ENCODE assay signal across 22 cellular contexts in the genomic region with DNA sequence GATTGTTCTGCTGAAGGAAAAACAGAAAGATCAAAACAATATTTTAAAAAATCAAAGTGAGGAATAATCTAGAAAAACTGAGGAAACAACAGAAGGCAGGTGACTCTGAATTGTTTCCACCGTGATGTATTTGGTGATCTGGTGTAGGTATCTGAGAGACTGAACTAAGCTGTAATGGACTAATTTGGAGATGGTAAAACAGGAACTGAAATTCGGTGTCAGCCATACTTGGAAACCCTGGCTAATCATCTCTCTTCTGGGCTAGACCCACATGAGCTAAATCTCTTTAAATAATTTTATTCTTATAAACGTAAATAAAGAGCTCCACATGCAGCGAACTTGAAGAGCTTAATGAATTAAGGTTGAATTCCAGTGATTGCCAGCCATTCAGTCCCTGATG.
A peak's percentile ranks its signal among the peaks of the same experiment; 100 is the strongest.
DNase-seq lines count a peak whose midpoint lies in the region; ATAC-seq and TF ChIP-seq lines count a peak whose summit lies in the region.
"Had no signal": no experiment of that assay in that cellular context is flagged by ENCODE, and none has a peak within 500 bp of the region (broad histone marks: within the 10 kb centered on the region; RNA-seq: fewer than 3 reads in every experiment).

No MANE protein-coding gene starts in this region.

- H3K4me3 ChIP-seq in GM12865 (ENCODE audit: low read depth, low read length) (no peak overlapping the region), HAP-1 (no peak overlapping the region), prostate gland (no peak overlapping the region)
- H3K4me3 ChIP-seq: A549, hepatocyte, right atrium auricular region had no signal

- DNase-seq in GM12865 (ENCODE audit: low read depth): peak; percentile 0
- peak; percentile 47 for DNase-seq in NAMALWA (ENCODE audit: low spot score)
- DNase-seq in activated T-cell treated with anti-CD3 and anti-CD28 coated beads for 4 hours: no peak
- DNase-seq in HAP-1 (ENCODE audit: low spot score in 2 of 2): no peak
- DNase-seq in prostate gland (ENCODE audit: low spot score): no peak
- DNase-seq in NCI-H510A (lab: John Stamatoyannopoulos, UW): no peak
- DNase-seq: activated CD8-positive, alpha-beta memory T cell treated with anti-CD3 and anti-CD28 coated beads, Interleukin-2, amount 10 ng/mL, durations not matched to agents 7 days and 5 days; activated effector memory CD4-positive, alpha-beta T cell treated with Interleukin-2 at 50 U/mL for 16 hours; DMS153; effector memory CD8-positive, alpha-beta T cell; IMR-90; left cardiac atrium; NCI-H1092; NCI-H82 had no signal

- ATAC-seq in GM21423 (IDR thresholded peaks at IDR 0.05; ENCODE audit: unreplicated experiment) (peak; percentile 68), HG03045 (IDR thresholded peaks at IDR 0.05; ENCODE audit: unreplicated experiment) (peak; percentile 58)
- ATAC-seq: A549; activated CD4-positive, CD25-positive, alpha-beta regulatory T cell treated with anti-CD3 and anti-CD28 coated beads, Interleukin-2, amount 50 U/mL, for 24 hours; activated CD8-positive, alpha-beta memory T cell treated with anti-CD3 and anti-CD28 coated beads, Interleukin-2, amount 10 ng/mL, durations not matched to agents 7 days and 5 days; effector memory CD8-positive, alpha-beta T cell had no signal

- WGBS in prostate gland: 91% methylated on average over 4 of the region's 4 CpGs

- H3K27ac ChIP-seq in prostate gland: no peak overlapping the region
- H3K27ac ChIP-seq: A549, C4-2B, hepatocyte, neutrophil, right atrium auricular region had no signal

- H3K4me1 ChIP-seq in HAP-1: no peaks in the 10 kb centered on the region
- H3K4me1 ChIP-seq in prostate gland (replicated peaks): no peaks in the 10 kb centered on the region
- H3K4me1 ChIP-seq: A549, right atrium auricular region had no signal

- H3K9me3 ChIP-seq in HAP-1 (no peaks in the 10 kb centered on the region), prostate gland (no peaks in the 10 kb centered on the region)
- H3K9me3 ChIP-seq: A549, neutrophil, right atrium auricular region had no signal

- in situ Hi-C loops in HAP-1 (cut with MboI; ENCODE audit: low sequenced_read_pairs): no loop called here

- intact Hi-C loops in prostate gland (cut with DNase I): no loop called here

- H3K36me3 ChIP-seq in HAP-1 (replicated peaks) (no peaks in the 10 kb centered on the region), prostate gland (no peaks in the 10 kb centered on the region)
- H3K36me3 ChIP-seq: neutrophil, right atrium auricular region had no signal

- TF ChIP-seq CTCF in GM12865 (IDR thresholded peaks at IDR 0.05; ENCODE audit: insufficient read depth, low read depth, low read length, missing control alignments) (no peak), prostate gland (IDR thresholded peaks at IDR 0.05) (no peak)

- H3K27me3 ChIP-seq in HAP-1 (ENCODE audit: low read depth): no peaks in the 10 kb centered on the region
- H3K27me3 ChIP-seq in prostate gland (replicated peaks; ENCODE audit: insufficient read depth): no peaks in the 10 kb centered on the region
- H3K27me3 ChIP-seq: hepatocyte, neutrophil, right atrium auricular region had no signal

- no peak for TF ChIP-seq POLR2A in prostate gland (IDR thresholded peaks at IDR 0.05)

Comparison
In these comparisons a context has a peak if more than half of its experiments do, and no peak if none do; other contexts are left out.
1. DNase-seq: peak in GM12865 (single experiment) and NAMALWA (single experiment); none in activated T-cell treated with anti-CD3 and anti-CD28 coated beads for 4 hours (single experiment), HAP-1 (0 of 2), prostate gland (single experiment) and NCI-H510A (single experiment).